In the genomic region with DNA sequence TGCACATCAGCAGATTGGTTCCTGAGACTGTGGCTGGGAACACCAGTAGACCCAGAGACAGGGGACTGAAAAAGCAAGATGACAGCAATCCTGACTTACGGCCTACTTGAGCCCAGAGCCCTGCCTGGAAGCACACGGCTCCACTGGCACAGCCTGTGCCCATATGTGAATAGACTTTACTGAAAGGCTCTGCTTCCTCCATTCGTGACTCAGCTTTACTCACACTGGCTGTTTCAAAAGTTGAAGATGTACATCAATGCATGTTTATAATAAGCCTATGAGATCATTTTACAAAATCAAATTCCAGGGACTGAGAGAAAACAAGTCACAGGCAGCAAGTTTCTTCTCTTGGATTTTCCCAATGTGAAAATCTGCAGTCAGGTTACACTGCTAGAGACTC, we compare ENCODE assay signal across 11 cellular contexts.
A peak's percentile ranks its signal among the peaks of the same experiment; 100 is the strongest.
DNase-seq lines count a peak whose midpoint lies in the region; ATAC-seq, FAIRE-seq and TF ChIP-seq lines count a peak whose summit lies in the region.
"Had no signal": no experiment of that assay in that cellular context is flagged by ENCODE, and none has a peak within 500 bp of the region (broad histone marks: within the 10 kb centered on the region; RNA-seq: fewer than 3 reads in every experiment).

No MANE protein-coding gene starts in this region.

- no peaks in the 10 kb centered on the region for H3K9me3 ChIP-seq in left lung
- no peaks in the 10 kb centered on the region for H3K9me3 ChIP-seq in vagina
- H3K9me3 ChIP-seq: adrenal gland had no signal

- ATAC-seq in left lung = peak; percentile 27
- ATAC-seq in GM21515 (IDR thresholded peaks at IDR 0.05; ENCODE audit: unreplicated experiment) = no peak

- H3K36me3 Mint-ChIP-seq in activated CD4-positive, alpha-beta memory T cell treated with anti-CD3 and anti-CD28 coated beads for 36 hours = no peaks in the 10 kb centered on the region

- FAIRE-seq in HTR-8/SVneo (lab: Jason Lieb, UNC) = peak; percentile 88

- POLR2A ChIA-PET in activated CD4-positive, alpha-beta memory T cell treated with anti-CD3 and anti-CD28 coated beads for 36 hours (lab: Charles Lee) = no interaction called here

- peak; percentile 49 for DNase-seq in HTR-8/SVneo (ENCODE audit: insufficient read length, low spot score)
- DNase-seq in choroid plexus epithelial cell (ENCODE audit: low read depth) = peak; percentile 87
- no peak for DNase-seq in left lung
- no peak for DNase-seq in vagina (ENCODE audit: extremely low spot score in 2 of 2)
- DNase-seq in HUDEP-2 (lab: John Stamatoyannopoulos, UW; ENCODE audit: unreplicated experiment in 76 of 76) = no peak
- DNase-seq in activated CD4-positive, alpha-beta memory T cell treated with anti-CD3 and anti-CD28 coated beads for 36 hours = no peak
- DNase-seq: activated CD8-positive, alpha-beta memory T cell treated with anti-CD3 and anti-CD28 coated beads for 24 hours; occipital lobe; SHP77 treated with DMSO at 0.1 percent for 48 hours had no signal

- peaks cover 9% of the 10 kb centered on the region for H3K27me3 Mint-ChIP-seq in activated CD4-positive, alpha-beta memory T cell treated with anti-CD3 and anti-CD28 coated beads for 36 hours

- H3K9me3 Mint-ChIP-seq in activated CD4-positive, alpha-beta memory T cell treated with anti-CD3 and anti-CD28 coated beads for 36 hours = no peaks in the 10 kb centered on the region

- no peaks in the 10 kb centered on the region for H3K36me3 ChIP-seq in left lung
- H3K36me3 ChIP-seq in vagina = no peaks in the 10 kb centered on the region
- H3K36me3 ChIP-seq: adrenal gland had no signal

- no peak for TF ChIP-seq POLR2A in vagina (IDR thresholded peaks at IDR 0.05)

- H3K4me3 ChIP-seq in choroid plexus epithelial cell (ENCODE audit: low read depth, low read length) (no peak overlapping the region), left lung (no peak overlapping the region), vagina (no peak overlapping the region)
- H3K4me3 ChIP-seq: adrenal gland had no signal

- H3K4me1 ChIP-seq in left lung (peaks cover 2 to 4% of the 10 kb centered on the region in 2 donors), vagina (peaks cover 39% of the 10 kb centered on the region)

- no peaks in the 10 kb centered on the region for H3K4me1 Mint-ChIP-seq in activated CD4-positive, alpha-beta memory T cell treated with anti-CD3 and anti-CD28 coated beads for 36 hours (ENCODE audit: low read depth)

- H3K27me3 ChIP-seq in left lung = no peaks in the 10 kb centered on the region
- no peaks in the 10 kb centered on the region for H3K27me3 ChIP-seq in vagina
- H3K27me3 ChIP-seq: adrenal gland had no signal

- no peak overlapping the region for H3K4me3 Mint-ChIP-seq in activated CD4-positive, alpha-beta memory T cell treated with anti-CD3 and anti-CD28 coated beads for 36 hours

- H3K27ac Mint-ChIP-seq in activated CD4-positive, alpha-beta memory T cell treated with anti-CD3 and anti-CD28 coated beads for 36 hours = no peak overlapping the region

- H3K27ac ChIP-seq in left lung = peak overlapping the region in 1 of 2 donors; percentile 23
- peak overlapping the region; percentile 64 for H3K27ac ChIP-seq in vagina

- TF ChIP-seq CTCF in choroid plexus epithelial cell (conservative IDR thresholded peaks at IDR 0.05; ENCODE audit: low read depth, low read length) = no peak
- TF ChIP-seq CTCF in left lung (IDR thresholded peaks at IDR 0.05) = no peak
- no peak for TF ChIP-seq CTCF in vagina (IDR thresholded peaks at IDR 0.05)

- CTCF ChIA-PET in activated CD4-positive, alpha-beta memory T cell treated with anti-CD3 and anti-CD28 coated beads for 36 hours (lab: Charles Lee) = no interaction called here

- intact Hi-C loops in left lung (cut with DNase I) = no loop called here
- intact Hi-C loops in vagina (cut with DNase I) = no loop called here
- intact Hi-C loops in activated CD4-positive, alpha-beta memory T cell treated with anti-CD3 and anti-CD28 coated beads for 36 hours (cut with micrococcal nuclease) = no loop called here

Comparison
In these comparisons a context has a peak if more than half of its experiments do, and no peak if none do; other contexts are left out.
1. DNase-seq: peak in HTR-8/SVneo (single experiment) and choroid plexus epithelial cell (single experiment); none in left lung (0 of 2), vagina (0 of 2), HUDEP-2 (0 of 76) and activated CD4-positive, alpha-beta memory T cell treated with anti-CD3 and anti-CD28 coated beads for 36 hours (single experiment).